In the genomic region with DNA sequence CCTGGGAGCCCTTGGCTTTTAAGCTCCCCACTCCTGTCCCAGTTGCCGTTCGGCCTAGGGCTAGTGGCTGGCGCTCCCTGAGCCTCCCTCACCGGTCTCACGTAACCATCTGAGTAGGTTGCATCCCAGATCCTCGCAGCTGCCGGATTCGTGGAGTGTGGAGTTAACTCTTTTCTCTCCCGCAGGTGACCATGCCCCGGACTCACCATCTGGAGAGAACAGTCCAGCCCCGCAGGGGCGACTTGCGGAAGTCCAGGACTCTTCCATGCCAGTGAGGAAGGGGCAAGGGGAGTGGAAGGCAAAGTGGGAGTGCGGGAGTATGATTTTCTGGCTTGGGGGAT, we compare ENCODE assay signal across 8 cellular contexts. TPM values are rescaled to one million over a fixed set of nuclear protein-coding genes. Genes with fewer than 3 reads are reported as not detected.
DNase-seq lines count a peak whose midpoint lies in the region; ATAC-seq, FAIRE-seq and TF ChIP-seq lines count a peak whose summit lies in the region.

No MANE protein-coding gene starts in this region.

- peaks cover 7% of the 10 kb centered on the region for H4K20me1 ChIP-seq in DOHH2 (ENCODE audit: control insufficient read depth, insufficient read depth, low read depth, low read length)
- peaks cover 24% of the 10 kb centered on the region for H4K20me1 ChIP-seq in osteoblast (ENCODE audit: insufficient read depth, low read length)

- H3K79me2 ChIP-seq in DOHH2 (ENCODE audit: control insufficient read depth, low read length) (peaks cover 40% of the 10 kb centered on the region), osteoblast (ENCODE audit: insufficient read depth, low read length) (peaks cover 52% of the 10 kb centered on the region)

- no peak for ATAC-seq in GM21576 (IDR thresholded peaks at IDR 0.05; ENCODE audit: unreplicated experiment)

- peak overlapping the region; percentile 88 for H3K4me3 ChIP-seq in DOHH2 (ENCODE audit: low read length)
- H3K4me3 ChIP-seq in SJSA1 = peak overlapping the region; percentile 93
- H3K4me3 ChIP-seq in esophagus squamous epithelium = peak overlapping the region; percentile 83 to 94 (median 86)
- H3K4me3 ChIP-seq in osteoblast (ENCODE audit: insufficient read depth, low read length) = peak overlapping the region; percentile 99

- intact Hi-C loops in esophagus squamous epithelium (cut with DNase I) = no loop called here

- 0 to 7% methylated on average over 3 to 10 of the region's 14 CpGs for WGBS in esophagus squamous epithelium, 2 donors

- H3K4me2 ChIP-seq in DOHH2 (ENCODE audit: low read length) (peak overlapping the region; percentile 93), osteoblast (ENCODE audit: insufficient read depth, low read length) (peak overlapping the region; percentile 99)

- H2AFZ ChIP-seq in osteoblast (ENCODE audit: low read length) = no peak overlapping the region

- peaks cover 14% of the 10 kb centered on the region for H3F3A ChIP-seq in DOHH2 (ENCODE audit: control insufficient read depth, insufficient read depth)

- TF ChIP-seq CTCF in DOHH2 (IDR thresholded peaks at IDR 0.05; ENCODE audit: low read depth, low read length, poor library complexity, severe bottlenecking) (no peak), esophagus squamous epithelium (IDR thresholded peaks at IDR 0.05) (no peak), osteoblast (IDR thresholded peaks at IDR 0.05; ENCODE audit: extremely low read depth, low read depth, low read length) (no peak), GM20000 (IDR thresholded peaks at IDR 0.05; ENCODE audit: extremely low read depth, missing control alignments) (no peak)

- no peaks in the 10 kb centered on the region for H3K9me2 ChIP-seq in DOHH2 (replicated peaks; ENCODE audit: control insufficient read depth, low read length)

- H3K27me3 ChIP-seq in DOHH2 (ENCODE audit: control insufficient read depth, low read length) (no peaks in the 10 kb centered on the region), SJSA1 (replicated peaks) (no peaks in the 10 kb centered on the region), esophagus squamous epithelium (no peaks in the 10 kb centered on the region), osteoblast (ENCODE audit: insufficient read depth, low read length) (no peaks in the 10 kb centered on the region)

- H3K4me1 ChIP-seq in DOHH2 (ENCODE audit: control insufficient read depth, low read length) (peaks cover 27% of the 10 kb centered on the region), SJSA1 (replicated peaks) (peaks cover 28% of the 10 kb centered on the region), esophagus squamous epithelium (peaks cover 23 to 61% (median 26%) of the 10 kb centered on the region in 3 donors), osteoblast (ENCODE audit: insufficient read depth, low read length) (peaks cover 38% of the 10 kb centered on the region)

- H3K27ac ChIP-seq in DOHH2 (ENCODE audit: low read depth, low read length) (peak overlapping the region; percentile 83), SJSA1 (peak overlapping the region; percentile 81), esophagus squamous epithelium (peak overlapping the region; percentile 96 to 98 (median 97)), osteoblast (ENCODE audit: low read depth, low read length) (peak overlapping the region; percentile 82)

- TF ChIP-seq POLR2A in esophagus squamous epithelium (IDR thresholded peaks at IDR 0.05) (no peak), GM12892 (IDR thresholded peaks at IDR 0.05; ENCODE audit: low read depth, low read length) (no peak)

- H3K9me3 ChIP-seq in DOHH2 (ENCODE audit: control insufficient read depth, insufficient read depth, low read length) = no peaks in the 10 kb centered on the region
- peaks cover 3% of the 10 kb centered on the region for H3K9me3 ChIP-seq in SJSA1 (replicated peaks)
- H3K9me3 ChIP-seq in esophagus squamous epithelium = no peaks in the 10 kb centered on the region
- H3K9me3 ChIP-seq in osteoblast (ENCODE audit: low read depth, low read length) = no peaks in the 10 kb centered on the region

- peaks cover 67% of the 10 kb centered on the region for H3K36me3 ChIP-seq in DOHH2 (ENCODE audit: control insufficient read depth, low read length)
- peaks cover 76% of the 10 kb centered on the region for H3K36me3 ChIP-seq in SJSA1
- H3K36me3 ChIP-seq in esophagus squamous epithelium = peaks cover 17 to 50% (median 39%) of the 10 kb centered on the region in 3 donors
- peaks cover 50% of the 10 kb centered on the region for H3K36me3 ChIP-seq in osteoblast (ENCODE audit: insufficient read depth, low read length)

- DNase-seq in SJSA1 (ENCODE audit: low read depth in 1 of 2, low spot score in 2 of 2) (peak in 1 of 2 experiments; percentile 66), esophagus squamous epithelium (lab: John Stamatoyannopoulos, UW) (no peak), osteoblast (ENCODE audit: insufficient read length, low spot score, missing footprints) (peak; percentile 77), GM20000 (ENCODE audit: low spot score) (no peak), DMS114 treated with DMSO at 0.1 percent for 48 hours (lab: John Stamatoyannopoulos, UW; ENCODE audit: unreplicated experiment) (no peak), GM12892 (ENCODE audit: insufficient read length) (no peak)

- FAIRE-seq in GM12892 (lab: Jason Lieb, UNC) = no peak

RNA-seq across cellular contexts. Expression of a gene that starts 0.9 kb away (rescaled TPM):
- total RNA-seq in SJSA1 (2014; rRNA removed; shearing (Covaris generic)) = 121 and 130 TPM in 2 replicates
- 10 to 100 TPM; 17.6 to 36.2 (median 31.1) TPM for total RNA-seq in esophagus squamous epithelium
- total RNA-seq in osteoblast = 50.1 and 53.6 TPM in 2 replicates
- polyA plus RNA-seq in GM12892 (2012; ENCODE audit: missing spikeins) = 51.3 TPM

RNA-seq across cellular contexts. Expression of a gene that starts 3.2 kb away (rescaled TPM):
- 4,273 and 4,722 TPM in 2 replicates for total RNA-seq in SJSA1 (2014; rRNA removed; shearing (Covaris generic))
- total RNA-seq in esophagus squamous epithelium (100 to 1,000 TPM; 453 to 833 (median 750) TPM), osteoblast (607 and 704 TPM in 2 replicates)
- 777 TPM for polyA plus RNA-seq in GM12892 (2012; ENCODE audit: missing spikeins)

RNA-seq across cellular contexts. Expression of a gene that starts 11.5 kb away (rescaled TPM):
- total RNA-seq in SJSA1 (2014; rRNA removed; shearing (Covaris generic)) = 120 and 194 TPM in 2 replicates
- total RNA-seq in esophagus squamous epithelium (10 to 100 TPM in 2 of 4 donors, 1 to 10 TPM in 2; 3.6 to 29.0 (median 10.2) TPM), osteoblast (81.6 and 94.8 TPM in 2 replicates)
- polyA plus RNA-seq in GM12892 (2012; ENCODE audit: missing spikeins) = 8.5 TPM

RNA-seq across cellular contexts. Expression of a gene that starts 18.5 kb away (rescaled TPM):
- 1.9 TPM in 1 of 2 replicates, not detected in the other for total RNA-seq in SJSA1 (2014; rRNA removed; shearing (Covaris generic))
- total RNA-seq in esophagus squamous epithelium = 1 to 10 TPM in 3 of 4 donors, under 1 TPM in 1; 0.21 to 3.6 (median 1.8) TPM
- total RNA-seq in osteoblast = not detected in 2 replicates
- 2.0 TPM for polyA plus RNA-seq in GM12892 (2012; ENCODE audit: missing spikeins)

RNA-seq across cellular contexts. Expression of a gene that starts 27.1 kb away (rescaled TPM):
- total RNA-seq in SJSA1 (2014; rRNA removed; shearing (Covaris generic)) = 295 and 309 TPM in 2 replicates
- total RNA-seq in esophagus squamous epithelium = 10 to 100 TPM; 35.7 to 60.1 (median 38.4) TPM
- total RNA-seq in osteoblast = 129 and 151 TPM in 2 replicates
- 66.8 TPM for polyA plus RNA-seq in GM12892 (2012; ENCODE audit: missing spikeins)
